In genomic region chr5:141968914-141969608, GRCh38 we compare ENCODE assay signal across 8 cellular contexts. TPM values are rescaled to one million over a fixed set of nuclear protein-coding genes. Genes with fewer than 3 reads are reported as not detected.
DNase-seq lines count a peak whose midpoint lies in the region; ATAC-seq lines count a peak whose summit lies in the region.

Gene RNF14 (plus strand): TSS chr5:141969105. CDS start chr5:141973589, 4,484 bp downstream.

- peak within 1 kb of the TSS; percentile 9 for H4K5ac ChIP-seq in mesendoderm (ENCODE audit: low read length)

- H3K27ac ChIP-seq in effector memory CD4-positive, alpha-beta T cell (ENCODE audit: insufficient read depth, low read length, poor library complexity, severe bottlenecking), result peak within 1 kb of the TSS; percentile 83
- peak within 1 kb of the TSS; percentile 82 for H3K27ac ChIP-seq in mesendoderm (ENCODE audit: low read depth, low read length)

- peak within 1 kb of the TSS; percentile 97 for H3K23ac ChIP-seq in mesendoderm (ENCODE audit: low read length)

- H3K36me3 ChIP-seq in effector memory CD4-positive, alpha-beta T cell (ENCODE audit: control insufficient read depth, insufficient read depth, low read length), result peaks cover 3% of the 10 kb centered on the region
- no peaks in the 10 kb centered on the region for H3K36me3 ChIP-seq in mesendoderm (ENCODE audit: control insufficient read depth, insufficient read depth, low read length)

- H3K79me2 ChIP-seq in mesendoderm (ENCODE audit: control insufficient read depth, insufficient read depth, low read length), result no peaks in the 10 kb centered on the region

- peaks cover 10% of the 10 kb centered on the region for H3K4me1 ChIP-seq in effector memory CD4-positive, alpha-beta T cell (ENCODE audit: control insufficient read depth, insufficient read depth, low read length, poor library complexity, severe bottlenecking)
- H3K4me1 ChIP-seq in mesendoderm (ENCODE audit: control insufficient read depth, low read depth, low read length), result no peaks in the 10 kb centered on the region

- no peak within 1 kb of the TSS for H2BK15ac ChIP-seq in mesendoderm (replicated peaks; ENCODE audit: low read depth)

- ATAC-seq in GM19452 (IDR thresholded peaks at IDR 0.05; ENCODE audit: unreplicated experiment), result peak; percentile 90

- H2BK5ac ChIP-seq in mesendoderm (ENCODE audit: low read length), result peak within 1 kb of the TSS; percentile 54

- H3K18ac ChIP-seq in mesendoderm (ENCODE audit: low read length), result peak within 1 kb of the TSS; percentile 78

- H3K4ac ChIP-seq in mesendoderm (ENCODE audit: low read depth, low read length), result peak within 1 kb of the TSS; percentile 19

- peak within 1 kb of the TSS; percentile 65 for H3K4me3 ChIP-seq in effector memory CD4-positive, alpha-beta T cell (ENCODE audit: insufficient read depth, low read depth, low read length, poor library complexity, severe bottlenecking)
- peak within 1 kb of the TSS; percentile 95 for H3K4me3 ChIP-seq in mesendoderm (ENCODE audit: low read length)

- H3K9ac ChIP-seq in mesendoderm (ENCODE audit: low read length), result peak within 1 kb of the TSS; percentile 97

- peak within 1 kb of the TSS; percentile 99 for H4K8ac ChIP-seq in mesendoderm (ENCODE audit: low read depth, low read length)

- no CpG with 5 or more reads among the region's 63 CpGs for WGBS in mesendoderm (ENCODE audit: extremely low coverage, insufficient coverage, low lambda C conversion rate)

- H2AK5ac ChIP-seq in mesendoderm (ENCODE audit: low read length), result no peak within 1 kb of the TSS

- H3K9me3 ChIP-seq in effector memory CD4-positive, alpha-beta T cell (ENCODE audit: control insufficient read depth, low read length), result no peaks in the 10 kb centered on the region

- H3K56ac ChIP-seq in mesendoderm (ENCODE audit: low read length), result peak within 1 kb of the TSS; percentile 98

- H3K4me2 ChIP-seq in mesendoderm (ENCODE audit: low read length), result peak within 1 kb of the TSS; percentile 65

- DNase-seq in COLO668 (lab: John Stamatoyannopoulos, UW; ENCODE audit: unreplicated experiment) (peak; percentile 90), HK-2 (ENCODE audit: unreplicated experiment) (peak; percentile 89), NK-92 (lab: John Stamatoyannopoulos, UW; ENCODE audit: unreplicated experiment) (peak; percentile 64), mesendoderm (peak; percentile 96)
- DNase-seq in activated CD8-positive, alpha-beta memory T cell treated with anti-CD3 and anti-CD28 coated beads for 24 hours, result peak; percentile 96
- peak; percentile 87 to 88 (median 88) for DNase-seq in effector memory CD4-positive, alpha-beta T cell
- DNase-seq in stimulated activated CD8-positive, alpha-beta memory T cell treated with anti-CD3 and anti-CD28 coated beads, Interleukin-15, amount 100 ng/mL, for 1 hour (ENCODE audit: low read depth), result peak; percentile 78

- H2BK120ac ChIP-seq in mesendoderm (ENCODE audit: low read depth, low read length), result no peak within 1 kb of the TSS

- H3K27me3 ChIP-seq in effector memory CD4-positive, alpha-beta T cell (replicated peaks; ENCODE audit: control insufficient read depth, insufficient read depth, low read length, poor library complexity, severe bottlenecking), result no peaks in the 10 kb centered on the region
- no peaks in the 10 kb centered on the region for H3K27me3 ChIP-seq in mesendoderm (ENCODE audit: insufficient read depth, low read length, poor library complexity)

- peaks cover 2% of the 10 kb centered on the region for H3K79me1 ChIP-seq in mesendoderm (ENCODE audit: low read length)

RNA-seq across cellular contexts. Expression of gene RNF14, which starts in this region (rescaled TPM):
- polyA plus RNA-seq in mesendoderm (2013, experiment 1 of 2), result 17.6 TPM
- 18.8 TPM for polyA plus RNA-seq in mesendoderm (2013, experiment 2 of 2)

Comparison
In these comparisons a context has a peak if more than half of its experiments do, and no peak if none do; other contexts are left out.
1. Peak in every context shown above with its lines: DNase-seq, ATAC-seq, H3K4me3 ChIP-seq and H3K27ac ChIP-seq.